In genomic region chrX:70274029-70274428, GRCh38 we compare ENCODE assay signal across 8 cellular contexts. TPM values are rescaled to one million over a fixed set of nuclear protein-coding genes. Genes with fewer than 3 reads are reported as not detected.
"Had no signal": no experiment of that assay in that cellular context is flagged by ENCODE, and none has a peak within 500 bp of the region (broad histone marks: within the 10 kb centered on the region; RNA-seq: fewer than 3 reads in every experiment).

No MANE protein-coding gene starts in this region.

RNA-seq across cellular contexts. Expression of gene ARR3, which starts 5.9 kb away (rescaled TPM):
- total RNA-seq: LHCN-M2, MCF 10A, OCI-LY7, PC-9, Right ventricle myocardium inferior, RPMI7951, SJCRH30, SK-MEL-5 had no signal

RNA-seq across cellular contexts. Expression of gene RAB41, which starts 7.9 kb away (rescaled TPM):
- total RNA-seq: LHCN-M2, MCF 10A, OCI-LY7, PC-9, Right ventricle myocardium inferior, RPMI7951, SJCRH30, SK-MEL-5 had no signal

RNA-seq across cellular contexts. Expression of gene P2RY4, which starts 14.0 kb away (rescaled TPM):
- total RNA-seq: LHCN-M2, MCF 10A, Right ventricle myocardium inferior, SK-MEL-5 had no signal
